Comparison of ENCODE assay signal across 8 cellular contexts in genomic region chr13:30395192-30396158, GRCh38. TPM values are rescaled to one million over a fixed set of nuclear protein-coding genes. Genes with fewer than 3 reads are reported as not detected.
A peak's percentile ranks its signal among the peaks of the same experiment; 100 is the strongest.
DNase-seq lines count a peak whose midpoint lies in the region; ATAC-seq and TF ChIP-seq lines count a peak whose summit lies in the region.

No MANE protein-coding gene starts in this region.

- no peak for TF ChIP-seq CTCF in epithelial cell of proximal tubule (conservative IDR thresholded peaks at IDR 0.05; ENCODE audit: low read depth, low read length)

- H3K9ac ChIP-seq in NT2/D1 (ENCODE audit: insufficient read length, low read depth): no peak overlapping the region

- peak; percentile 59 for ATAC-seq in GM19397 (IDR thresholded peaks at IDR 0.05; ENCODE audit: unreplicated experiment)

- no peaks in the 10 kb centered on the region for H3K36me3 ChIP-seq in NT2/D1 (ENCODE audit: insufficient read depth, insufficient read length, low read length)

- peak; percentile 81 for DNase-seq in CD1c-positive myeloid dendritic cell (ENCODE audit: extremely low spot score)
- peak; percentile 48 for DNase-seq in HPDE6-E6E7 (ENCODE audit: extremely low spot score)
- DNase-seq in NT2/D1 (ENCODE audit: low read depth, low spot score): peak; percentile 9
- DNase-seq in activated T-cell treated with anti-CD3 and anti-CD28 coated beads for 24 hours (ENCODE audit: low read depth): peak; percentile 47
- DNase-seq in epithelial cell of proximal tubule (ENCODE audit: low read depth): peak; percentile 90
- peak; percentile 73 for DNase-seq in stimulated activated CD8-positive, alpha-beta memory T cell treated with anti-CD3 and anti-CD28 coated beads, Interleukin-4, amount 100 ng/mL, for 48 hours

- H3K9me3 ChIP-seq in NT2/D1 (ENCODE audit: insufficient read depth, low read length) (no peaks in the 10 kb centered on the region), mononuclear cell (ENCODE audit: low read depth, low read length) (no peaks in the 10 kb centered on the region)

- no peaks in the 10 kb centered on the region for H3K27me3 ChIP-seq in NT2/D1 (ENCODE audit: insufficient read depth, insufficient read length)
- no peaks in the 10 kb centered on the region for H3K27me3 ChIP-seq in mononuclear cell (ENCODE audit: insufficient read depth, low read length)

- H3K4me3 ChIP-seq in NT2/D1 (ENCODE audit: insufficient read length, low read depth): no peak overlapping the region
- peak overlapping the region; percentile 62 for H3K4me3 ChIP-seq in epithelial cell of proximal tubule (ENCODE audit: low read depth, low read length)
- peak overlapping the region; percentile 64 for H3K4me3 ChIP-seq in mononuclear cell (ENCODE audit: low read length)

- H3K4me1 ChIP-seq in NT2/D1 (ENCODE audit: insufficient read depth, insufficient read length) (peaks cover 6% of the 10 kb centered on the region), mononuclear cell (ENCODE audit: insufficient read depth, low read length) (peaks cover 17% of the 10 kb centered on the region)

RNA-seq across cellular contexts. Expression of gene UBE2L5, which starts 26.8 kb away (rescaled TPM):
- total RNA-seq in epithelial cell of proximal tubule (not detected in 2 replicates), mononuclear cell (not detected)

Comparison
In these comparisons a context has a peak if more than half of its experiments do, and no peak if none do; other contexts are left out.
1. DNase-seq: peak in every context shown above with its lines; median percentile 90 in epithelial cell of proximal tubule; 81 in CD1c-positive myeloid dendritic cell; 73 in stimulated activated CD8-positive, alpha-beta memory T cell treated with anti-CD3 and anti-CD28 coated beads, Interleukin-4, amount 100 ng/mL, for 48 hours; 48 in HPDE6-E6E7; 47 in activated T-cell treated with anti-CD3 and anti-CD28 coated beads for 24 hours; 9 in NT2/D1.